1 cellular context compared by ENCODE assay signal in genomic region chrX:20067709-20068315, GRCh38.
TF ChIP-seq lines count a peak whose summit lies in the region.

No MANE protein-coding gene starts in this region.

TF ChIP-seq in HEK293, 187 proteins besides CTCF, POLR2A, EP300 and RAD21 (continued from another document):
- TF ChIP-seq ZNF660 (tag by site-specific recombination; IDR thresholded peaks at IDR 0.05) (no peak), ZNF529 (tag by site-specific recombination; IDR thresholded peaks at IDR 0.05; ENCODE audit: insufficient replicate concordance) (no peak), ZBTB21 (tag by site-specific recombination; IDR thresholded peaks at IDR 0.05) (peak; percentile 81), ZEB2 (tag by site-specific recombination; IDR thresholded peaks at IDR 0.05) (peak; percentile 47; the same call in 1 of the 2 replicates), ZNF449 (tag by site-specific recombination; IDR thresholded peaks at IDR 0.05) (no peak; the same call in 1 of the 2 replicates), ZNF391 (tag by site-specific recombination; IDR thresholded peaks at IDR 0.05; ENCODE audit: borderline replicate concordance, low read depth) (no peak), ZFHX2 (tag by site-specific recombination; conservative IDR thresholded peaks at IDR 0.05) (no peak), ZNF202 (tag by site-specific recombination; IDR thresholded peaks at IDR 0.05; ENCODE audit: borderline replicate concordance) (no peak)
TF ChIP-seq in HEK293: peak in this region for 9.
